9 cellular contexts compared by ENCODE assay signal in the genomic region with DNA sequence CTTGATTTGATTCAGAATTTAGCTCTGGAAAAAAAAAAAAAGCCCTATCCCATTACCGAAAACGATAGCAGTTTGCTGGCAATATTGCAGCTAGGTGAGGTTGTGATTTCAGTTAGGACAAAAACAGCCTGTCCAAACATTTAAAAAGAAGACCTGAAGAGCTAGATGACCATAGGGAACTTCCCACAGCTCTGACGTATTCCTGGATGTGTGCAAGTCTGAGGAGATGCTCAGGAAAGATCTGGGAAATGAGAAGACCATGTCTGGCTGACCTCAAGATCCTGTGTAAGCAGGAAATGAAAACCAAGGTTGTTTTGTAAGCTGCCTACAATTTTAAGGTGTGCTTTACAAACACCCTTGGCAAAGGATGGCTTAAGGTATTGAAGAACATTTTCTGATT.
"Had no signal": no experiment of that assay in that cellular context is flagged by ENCODE, and none has a peak within 500 bp of the region (broad histone marks: within the 10 kb centered on the region; RNA-seq: fewer than 3 reads in every experiment).

No MANE protein-coding gene starts in this region.

- H3K9ac ChIP-seq: GM23248 had no signal

- H3K27ac ChIP-seq: GM23248, HL-60 had no signal

- H3K4me3 ChIP-seq: GM23248, HAP-1 had no signal

- FAIRE-seq: HepG2 had no signal

- DNase-seq: GM23248, GOT3, H7, HFFc6, KBM-7 had no signal

- H3K4me1 ChIP-seq: HAP-1 had no signal

- H3K36me3 ChIP-seq: HAP-1 had no signal

- H3K9me3 ChIP-seq: HAP-1 had no signal

- H2AFZ ChIP-seq: GM23248 had no signal

- ATAC-seq: HCT116, HepG2 had no signal
